23 cellular contexts compared by ENCODE assay signal in the genomic region with DNA sequence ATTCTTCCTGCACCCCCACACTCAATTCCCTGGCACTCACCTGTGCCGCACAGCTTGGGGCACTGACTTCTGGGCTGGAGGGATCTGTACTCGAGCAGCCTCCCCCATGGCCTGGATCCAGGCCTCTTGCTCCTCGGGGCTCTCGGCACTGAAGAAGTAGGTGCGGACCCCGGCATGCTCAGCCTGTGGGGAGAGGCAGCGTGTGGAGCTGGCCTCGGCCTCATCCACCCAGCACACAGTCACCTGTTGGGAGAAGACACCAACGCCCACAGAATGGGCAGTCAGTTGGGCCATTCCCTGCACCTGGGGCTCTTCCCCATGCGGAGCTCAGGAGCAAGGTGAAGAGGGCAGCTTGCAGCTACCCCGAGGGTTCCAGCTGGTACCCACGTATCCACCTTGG. TPM values are rescaled to one million over a fixed set of nuclear protein-coding genes. Genes with fewer than 3 reads are reported as not detected.
DNase-seq lines count a peak whose midpoint lies in the region; ATAC-seq and TF ChIP-seq lines count a peak whose summit lies in the region.
"Had no signal": no experiment of that assay in that cellular context is flagged by ENCODE, and none has a peak within 500 bp of the region (broad histone marks: within the 10 kb centered on the region; RNA-seq: fewer than 3 reads in every experiment).

No MANE protein-coding gene starts in this region.

- no peak for TF ChIP-seq EP300 in stomach (IDR thresholded peaks at IDR 0.05)

- H3K9me3 ChIP-seq in cardiac muscle cell (ENCODE audit: low read depth) (no peaks in the 10 kb centered on the region), right lobe of liver (no peaks in the 10 kb centered on the region), stomach (no peaks in the 10 kb centered on the region)
- H3K9me3 ChIP-seq: BE2C; BLaER1 treated with 17β-estradiol and CSF1 and Interleukin-3, amounts not matched to agents 10 nM and 100 nM; HAP-1 had no signal

- intact Hi-C loops in cardiac septum (cut with DNase I): loop anchor here (5.0 kb wide), 1 partner anchor 36 kb away; no protein-coding TSS in a partner anchor
- intact Hi-C loops in right lobe of liver (cut with DNase I): no loop called here
- intact Hi-C loops in stomach (cut with DNase I; ENCODE audit: low total_unique reads): no loop called here

- TF ChIP-seq CTCF in cardiac muscle cell (IDR thresholded peaks at IDR 0.05; ENCODE audit: low read depth, low read length) (no peak), right lobe of liver (IDR thresholded peaks at IDR 0.05) (no peak), stomach (IDR thresholded peaks at IDR 0.05) (no peak)

- H3K4me3 ChIP-seq in cardiac muscle cell (no peak overlapping the region), right lobe of liver (no peak overlapping the region), stomach (no peak overlapping the region)
- H3K4me3 ChIP-seq: BLaER1 treated with 17β-estradiol and CSF1 and Interleukin-3, amounts not matched to agents 10 nM and 100 nM; GM12878; HAP-1 had no signal

- DNase-seq in cardiac muscle cell (ENCODE audit: low read depth in 1 of 2, low spot score in 1 of 2): no peak
- DNase-seq in cardiac septum (ENCODE audit: low spot score): no peak
- DNase-seq in left lobe of liver (ENCODE audit: low spot score): no peak
- DNase-seq in right lobe of liver: no peak
- DNase-seq in stomach: no peak
- no peak for DNase-seq in effector CD4-positive, alpha-beta T cell
- DNase-seq in Ammon's horn (ENCODE audit: low spot score): no peak
- DNase-seq: BE2C; CD4-positive, alpha-beta T cell; CD8-positive, alpha-beta memory T cell; DMS 273 treated with DMSO at 0.1 percent for 48 hours; DMS79; EL; GDM1; GOT3; HFFc6 had no signal

- ATAC-seq in left lobe of liver: peak; percentile 1
- ATAC-seq in right lobe of liver: peak in 2 of 4 donors; percentile 2 to 3
- ATAC-seq in HG03159 (IDR thresholded peaks at IDR 0.05; ENCODE audit: unreplicated experiment): no peak
- ATAC-seq: GM12878 had no signal

- WGBS in right lobe of liver (ENCODE audit: insufficient coverage, low coverage, low lambda C conversion rate, missing lambda C conversion rate): 53% methylated on average over 7 of the region's 12 CpGs
- WGBS in stomach, 5 donors: 49 to 79% (median 67%) methylated on average over 10 to 12 of the region's 12 CpGs

- TF ChIP-seq POLR2A in right lobe of liver (IDR thresholded peaks at IDR 0.05) (no peak), stomach (IDR thresholded peaks at IDR 0.05) (no peak)

- H3K36me3 ChIP-seq in cardiac muscle cell: peaks cover 55% of the 10 kb centered on the region
- H3K36me3 ChIP-seq in right lobe of liver: peaks cover 0 to 16% (median 7%) of the 10 kb centered on the region in 4 donors
- H3K36me3 ChIP-seq in stomach: peaks cover 24 to 86% (median 64%) of the 10 kb centered on the region in 4 donors
- H3K36me3 ChIP-seq: BLaER1 treated with 17β-estradiol and CSF1 and Interleukin-3, amounts not matched to agents 10 nM and 100 nM; HAP-1 had no signal

- H3K27me3 ChIP-seq in cardiac muscle cell (no peaks in the 10 kb centered on the region), right lobe of liver (no peaks in the 10 kb centered on the region), stomach (no peaks in the 10 kb centered on the region)
- H3K27me3 ChIP-seq: BE2C; BLaER1 treated with 17β-estradiol and CSF1 and Interleukin-3, amounts not matched to agents 10 nM and 100 nM had no signal

- H3K27ac ChIP-seq in cardiac muscle cell (peak overlapping the region; percentile 75), right lobe of liver (peak overlapping the region in 2 of 3 donors; percentile 27 to 36), stomach (peak overlapping the region; percentile 14 to 68 (median 54))
- H3K27ac ChIP-seq: 22Rv1; BLaER1 treated with 17β-estradiol and CSF1 and Interleukin-3, amounts not matched to agents 10 nM and 100 nM had no signal

- H3K4me1 ChIP-seq in cardiac muscle cell (ENCODE audit: low read depth) (peaks cover 19% of the 10 kb centered on the region), right lobe of liver (peaks cover 0 to 59% (median 28%) of the 10 kb centered on the region in 4 donors), stomach (peaks cover 57 to 79% (median 72%) of the 10 kb centered on the region in 4 donors)
- H3K4me1 ChIP-seq: HAP-1 had no signal

RNA-seq across cellular contexts. Expression of a gene that starts 47.5 kb away (rescaled TPM):
- 0.33 and 0.74 TPM in 2 replicates for total RNA-seq in cardiac muscle cell
- 2.6 and 2.8 TPM in 2 replicates for polyA plus RNA-seq in cardiac muscle cell
- total RNA-seq in cardiac septum: not detected
- total RNA-seq in left lobe of liver: 63.9 TPM
- 100 to 1,000 TPM in 1 of 6 experiments, 10 to 100 TPM in 5; 49.4 to 103 (median 74.5) TPM for total RNA-seq in right lobe of liver
- total RNA-seq in stomach: 1 to 10 TPM in 3 of 5 donors, not detected in 2; 1.8 to 7.1 (median 5.9) TPM
- 10 to 100 TPM in 1 of 3 donors, 1 to 10 TPM in 2; 6.6 to 16.6 (median 7.6) TPM for polyA plus RNA-seq in stomach
- total RNA-seq: CD8-positive, alpha-beta memory T cell; GM12878; HFFc6 had no signal
- polyA plus RNA-seq: AG04450; CD14-positive monocyte; CD8-positive, alpha-beta memory T cell had no signal
